Comparison of ENCODE assay signal across 8 cellular contexts in the genomic region with DNA sequence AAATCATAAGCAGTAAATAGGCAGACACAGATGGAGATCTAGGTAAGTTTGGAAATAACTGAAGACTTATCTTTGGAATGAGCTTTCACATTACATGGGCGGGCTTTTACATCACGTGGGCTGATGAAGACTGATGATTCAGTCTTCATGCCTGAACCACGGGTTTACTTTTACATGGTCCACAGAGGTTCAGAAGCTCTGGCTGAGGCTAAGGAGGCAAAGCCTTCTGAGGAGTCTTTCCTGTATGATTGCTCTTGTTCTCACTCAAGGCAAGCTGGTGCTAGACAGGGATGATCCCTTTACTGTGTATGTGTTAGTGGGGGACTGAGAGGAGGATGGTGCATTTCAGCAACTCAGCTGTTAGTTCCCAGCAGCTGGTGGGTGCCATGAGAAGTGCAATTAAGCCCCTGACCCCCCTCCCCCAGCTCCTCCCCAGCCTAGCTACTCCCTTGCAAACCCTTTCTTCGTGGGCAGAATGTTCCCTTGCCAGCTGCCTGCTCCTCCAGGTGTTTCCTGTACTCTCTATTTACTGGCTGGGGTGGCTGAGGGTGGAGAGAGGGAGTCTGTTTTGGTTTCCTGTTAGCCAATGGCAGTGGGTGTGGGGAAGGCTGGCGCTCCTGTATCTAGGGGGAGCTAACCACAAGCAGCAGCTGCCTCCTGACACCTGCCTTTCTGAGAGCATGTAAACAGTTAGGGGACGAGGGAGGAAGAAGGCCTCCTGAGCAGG. TPM values are rescaled to one million over a fixed set of nuclear protein-coding genes. Genes with fewer than 3 reads are reported as not detected.
A peak's percentile ranks its signal among the peaks of the same experiment; 100 is the strongest.
DNase-seq lines count a peak whose midpoint lies in the region; TF ChIP-seq lines count a peak whose summit lies in the region.

No MANE protein-coding gene starts in this region.

- H3K79me2 ChIP-seq in MM.1S (ENCODE audit: low read length) = peaks cover 33% of the 10 kb centered on the region

- peak overlapping the region; percentile 13 for H2AFZ ChIP-seq in MM.1S (ENCODE audit: low read length)

- no peaks in the 10 kb centered on the region for H4K20me1 ChIP-seq in MM.1S (ENCODE audit: insufficient read depth, low read length)

- H3K4me2 ChIP-seq in MM.1S (ENCODE audit: low read depth, low read length) = peak overlapping the region; percentile 95

- H3K27ac ChIP-seq in MM.1S (ENCODE audit: low read length) = peak overlapping the region; percentile 91
- H3K27ac ChIP-seq in muscle layer of duodenum (ENCODE audit: low read length) = peak overlapping the region; percentile 33

- DNase-seq in H4 (ENCODE audit: low spot score) = peak; percentile 36
- DNase-seq in MM.1S = peak; percentile 100
- DNase-seq in SKM-1 (lab: John Stamatoyannopoulos, UW; ENCODE audit: unreplicated experiment) = peak; percentile 84
- DNase-seq in choroid plexus epithelial cell (ENCODE audit: low read depth) = peak; percentile 70
- DNase-seq in LoVo (ENCODE audit: low spot score) = no peak
- DNase-seq in superior temporal gyrus (ENCODE audit: extremely low spot score) = no peak

- TF ChIP-seq CTCF in MM.1S (IDR thresholded peaks at IDR 0.05; ENCODE audit: low read length) = no peak
- no peak for TF ChIP-seq CTCF in choroid plexus epithelial cell (conservative IDR thresholded peaks at IDR 0.05; ENCODE audit: low read depth, low read length)

- peaks cover 67% of the 10 kb centered on the region for H3K4me1 ChIP-seq in MM.1S (ENCODE audit: low read length)
- H3K4me1 ChIP-seq in muscle layer of duodenum (ENCODE audit: control insufficient read depth in 1 of 2, insufficient read depth in 2 of 2, low read length in 2 of 2) = peaks cover 32 to 49% of the 10 kb centered on the region in 2 donors

- no peaks in the 10 kb centered on the region for H3K27me3 ChIP-seq in MM.1S (replicated peaks; ENCODE audit: insufficient read depth, low read length)
- H3K27me3 ChIP-seq in muscle layer of duodenum (ENCODE audit: low read depth, low read length) = no peaks in the 10 kb centered on the region

- peak overlapping the region; percentile 57 for H3K9ac ChIP-seq in MM.1S (ENCODE audit: low read length)

- H3K36me3 ChIP-seq in MM.1S (replicated peaks; ENCODE audit: insufficient read depth, low read length) (no peaks in the 10 kb centered on the region), muscle layer of duodenum (ENCODE audit: control insufficient read depth in 1 of 2, insufficient read depth in 2 of 2, low read length in 2 of 2) (no peaks in the 10 kb centered on the region)

- peak; percentile 26 for TF ChIP-seq POLR2A in GM15510 (IDR thresholded peaks at IDR 0.05; ENCODE audit: borderline replicate concordance, extremely low read depth, insufficient read length)

- H3K4me3 ChIP-seq in MM.1S (ENCODE audit: low read length) (peak overlapping the region; percentile 31), choroid plexus epithelial cell (ENCODE audit: low read depth, low read length) (no peak overlapping the region), muscle layer of duodenum (ENCODE audit: low read depth in 1 of 2, low read length in 2 of 2) (no peak overlapping the region)

- H3K9me3 ChIP-seq in MM.1S (replicated peaks; ENCODE audit: insufficient read depth, low read length) (no peaks in the 10 kb centered on the region), muscle layer of duodenum (ENCODE audit: control insufficient read depth in 1 of 2, low read length in 2 of 2) (no peaks in the 10 kb centered on the region)

- H3K9me2 ChIP-seq in MM.1S (replicated peaks; ENCODE audit: insufficient read depth, low read length) = no peaks in the 10 kb centered on the region

- H3F3A ChIP-seq in MM.1S (ENCODE audit: insufficient read depth, low read length) = peaks cover 66% of the 10 kb centered on the region

RNA-seq across cellular contexts. Expression of gene BTG2, which starts 15.4 kb away (rescaled TPM):
- total RNA-seq in H4 (2014; rRNA removed; shearing (Covaris generic)) = 11.2 and 11.7 TPM in 2 replicates

RNA-seq across cellular contexts. Expression of gene FMOD, which starts 30.2 kb away (rescaled TPM):
- total RNA-seq in H4 (2014; rRNA removed; shearing (Covaris generic)) = 0.10 TPM in 1 of 2 replicates, not detected in the other

Comparison
In these comparisons a context has a peak if more than half of its experiments do, and no peak if none do; other contexts are left out.
1. DNase-seq: peak in H4 (single experiment), MM.1S (single experiment), SKM-1 (single experiment) and choroid plexus epithelial cell (single experiment); none in LoVo (single experiment) and superior temporal gyrus (single experiment).